In genomic region chr11:14972581-14973490, GRCh38 we compare ENCODE assay signal across 11 cellular contexts. TPM values are rescaled to one million over a fixed set of nuclear protein-coding genes. Genes with fewer than 3 reads are reported as not detected.
A peak's percentile ranks its signal among the peaks of the same experiment; 100 is the strongest.
DNase-seq lines count a peak whose midpoint lies in the region; ATAC-seq and TF ChIP-seq lines count a peak whose summit lies in the region.
"Had no signal": no experiment of that assay in that cellular context is flagged by ENCODE, and none has a peak within 500 bp of the region (broad histone marks: within the 10 kb centered on the region; RNA-seq: fewer than 3 reads in every experiment).

No MANE protein-coding gene starts in this region.

- intact Hi-C loops in activated T-helper 2 cell treated with anti-CD3 and anti-CD28 coated beads, Interferon-gamma antibody, Interleukin-2, Interleukin-4, amounts not matched to agents 10 μg/mL and 5 μg/mL and 100 μg/mL, durations not matched to agents 14 hours and 24 hours and 36 hours (cut with micrococcal nuclease), result loop anchor here (5.0 kb wide), 1 partner anchor 1634 kb away; no protein-coding TSS in a partner anchor
- intact Hi-C loops in natural killer cell (cut with micrococcal nuclease), result no loop called here

- peak overlapping the region; percentile 40 for H3K4me3 Mint-ChIP-seq in activated T-helper 2 cell treated with anti-CD3 and anti-CD28 coated beads, Interferon-gamma antibody, Interleukin-2, Interleukin-4, amounts not matched to agents 10 μg/mL and 5 μg/mL and 100 μg/mL, durations not matched to agents 14 hours and 24 hours and 36 hours (ENCODE audit: low read depth)
- H3K4me3 Mint-ChIP-seq in natural killer cell, result peak overlapping the region; percentile 25

- H3K9me3 ChIP-seq in HUES48 (ENCODE audit: control insufficient read depth, insufficient read depth, low read length), result no peaks in the 10 kb centered on the region

- H3K36me3 Mint-ChIP-seq in activated T-helper 2 cell treated with anti-CD3 and anti-CD28 coated beads, Interferon-gamma antibody, Interleukin-2, Interleukin-4, amounts not matched to agents 10 μg/mL and 5 μg/mL and 100 μg/mL, durations not matched to agents 14 hours and 24 hours and 36 hours (ENCODE audit: low read depth), result no peaks in the 10 kb centered on the region
- no peaks in the 10 kb centered on the region for H3K36me3 Mint-ChIP-seq in natural killer cell

- no peaks in the 10 kb centered on the region for H3K36me3 ChIP-seq in HUES48 (ENCODE audit: control insufficient read depth, insufficient read depth, low read length)

- peaks cover 90% of the 10 kb centered on the region for H3K27me3 ChIP-seq in HUES48 (ENCODE audit: control insufficient read depth, insufficient read depth, low read length)

- peaks cover 74% of the 10 kb centered on the region for H3K27me3 Mint-ChIP-seq in activated T-helper 2 cell treated with anti-CD3 and anti-CD28 coated beads, Interferon-gamma antibody, Interleukin-2, Interleukin-4, amounts not matched to agents 10 μg/mL and 5 μg/mL and 100 μg/mL, durations not matched to agents 14 hours and 24 hours and 36 hours (ENCODE audit: low read depth)
- H3K27me3 Mint-ChIP-seq in natural killer cell (ENCODE audit: low read depth in 2 of 2), result peaks cover 75 to 94% of the 10 kb centered on the region in 2 donors

- H3K4me3 ChIP-seq in HUES48 (ENCODE audit: low read depth, low read length), result peak overlapping the region; percentile 59

- no peak overlapping the region for H3K27ac Mint-ChIP-seq in activated T-helper 2 cell treated with anti-CD3 and anti-CD28 coated beads, Interferon-gamma antibody, Interleukin-2, Interleukin-4, amounts not matched to agents 10 μg/mL and 5 μg/mL and 100 μg/mL, durations not matched to agents 14 hours and 24 hours and 36 hours
- H3K27ac Mint-ChIP-seq in natural killer cell, result no peak overlapping the region

- peaks cover 21% of the 10 kb centered on the region for H3K4me1 Mint-ChIP-seq in activated T-helper 2 cell treated with anti-CD3 and anti-CD28 coated beads, Interferon-gamma antibody, Interleukin-2, Interleukin-4, amounts not matched to agents 10 μg/mL and 5 μg/mL and 100 μg/mL, durations not matched to agents 14 hours and 24 hours and 36 hours (ENCODE audit: low read depth)
- H3K4me1 Mint-ChIP-seq in natural killer cell, result peaks cover 17 to 32% of the 10 kb centered on the region in 2 donors

- peak in 1 of 3 donors; percentile 7 for ATAC-seq in natural killer cell

- no peak overlapping the region for H3K27ac ChIP-seq in HUES48 (ENCODE audit: low read depth, low read length)

- peak; percentile 98 for DNase-seq in DMS53 (lab: John Stamatoyannopoulos, UW)
- no peak for DNase-seq in activated T-helper 2 cell treated with anti-CD3 and anti-CD28 coated beads, Interferon-gamma antibody, Interleukin-2, Interleukin-4, amounts not matched to agents 10 μg/mL and 5 μg/mL and 100 μg/mL, durations not matched to agents 14 hours and 24 hours and 36 hours (ENCODE audit: low spot score)
- DNase-seq in natural killer cell, result no peak
- no peak for DNase-seq in NCI-H82 treated with DMSO at 0.1 percent for 48 hours (lab: John Stamatoyannopoulos, UW; ENCODE audit: unreplicated experiment)
- DNase-seq in activated gamma-delta T cell treated with Interleukin-2 at 50 U/mL for 16 hours, result no peak
- DNase-seq in NCI-H1048 (lab: John Stamatoyannopoulos, UW), result no peak
- no peak for DNase-seq in NCI-H2227 treated with DMSO at 0.1 percent for 48 hours (lab: John Stamatoyannopoulos, UW)
- DNase-seq: cerebellar nuclear complex, hippocampal formation had no signal

- H3K9ac ChIP-seq in HUES48 (ENCODE audit: low read depth, low read length), result no peak overlapping the region

- no peak for TF ChIP-seq CTCF in natural killer cell (IDR thresholded peaks at IDR 0.05)

- peaks cover 25% of the 10 kb centered on the region for H3K4me1 ChIP-seq in HUES48 (ENCODE audit: control insufficient read depth, insufficient read depth, low read length)

- no peaks in the 10 kb centered on the region for H3K9me3 Mint-ChIP-seq in activated T-helper 2 cell treated with anti-CD3 and anti-CD28 coated beads, Interferon-gamma antibody, Interleukin-2, Interleukin-4, amounts not matched to agents 10 μg/mL and 5 μg/mL and 100 μg/mL, durations not matched to agents 14 hours and 24 hours and 36 hours
- H3K9me3 Mint-ChIP-seq in natural killer cell, result no peaks in the 10 kb centered on the region

RNA-seq across cellular contexts. Expression of gene CALCA, which starts 0.7 kb away (rescaled TPM):
- not detected in 2 replicates for total RNA-seq in activated T-helper 2 cell treated with anti-CD3 and anti-CD28 coated beads, Interferon-gamma antibody, Interleukin-2, Interleukin-4, amounts not matched to agents 10 μg/mL and 5 μg/mL and 100 μg/mL, durations not matched to agents 14 hours and 24 hours and 36 hours
- not detected for total RNA-seq in natural killer cell
- total RNA-seq: renal cortical epithelial cell had no signal
